2 cellular contexts compared by ENCODE assay signal in genomic region chr11:15224466-15224865, GRCh38.
A peak's percentile ranks its signal among the peaks of the same experiment; 100 is the strongest.
TF ChIP-seq lines count a peak whose summit lies in the region.

No MANE protein-coding gene starts in this region.

TF ChIP-seq in GM23338, 12 proteins besides CTCF, POLR2A, EP300 and RAD21 (continued from another document):
- peak; percentile 22 for TF ChIP-seq REST (IDR thresholded peaks at IDR 0.05; ENCODE audit: unreplicated experiment)
- no peak for TF ChIP-seq NANOG (IDR thresholded peaks at IDR 0.05; ENCODE audit: borderline replicate concordance)

TF ChIP-seq in HEK293, 187 proteins besides CTCF, POLR2A, EP300 and RAD21:
- TF ChIP-seq REST (tag by site-specific recombination; IDR thresholded peaks at IDR 0.05) (peak; percentile 65; the same call in 1 of the 2 replicates), ZNF391 (tag by site-specific recombination; IDR thresholded peaks at IDR 0.05; ENCODE audit: borderline replicate concordance, low read depth) (no peak)
